7 cellular contexts compared by ENCODE assay signal in the genomic region with DNA sequence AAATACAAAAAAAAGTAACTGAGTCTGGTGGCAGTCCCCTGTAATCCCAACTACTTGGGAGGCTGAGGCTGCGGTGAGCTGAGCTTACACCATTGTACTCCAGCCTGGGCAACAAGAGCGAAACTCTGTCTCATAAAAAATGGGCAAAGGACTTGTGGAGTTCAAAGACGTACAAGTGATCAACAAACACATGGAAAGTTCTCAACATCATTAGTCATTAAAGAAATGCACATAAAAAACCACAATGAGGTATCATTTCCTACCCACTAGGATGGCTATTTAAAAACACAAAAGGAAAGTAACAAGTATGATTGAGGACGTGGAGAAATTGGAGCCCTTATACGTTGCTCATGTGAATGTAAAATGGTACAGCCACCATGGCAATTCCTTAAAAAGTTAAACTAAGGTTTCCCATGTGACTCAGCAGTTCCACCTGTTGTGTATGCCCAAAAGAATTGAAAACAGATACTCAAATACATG. TPM values are rescaled to one million over a fixed set of nuclear protein-coding genes. Genes with fewer than 3 reads are reported as not detected.
DNase-seq lines count a peak whose midpoint lies in the region; ATAC-seq and TF ChIP-seq lines count a peak whose summit lies in the region.

No MANE protein-coding gene starts in this region.

- peak overlapping the region; percentile 75 for H3K27ac Mint-ChIP-seq in activated naive CD8-positive, alpha-beta T cell treated with anti-CD3 and anti-CD28 coated beads for 36 hours

- H3K9me3 Mint-ChIP-seq in activated naive CD8-positive, alpha-beta T cell treated with anti-CD3 and anti-CD28 coated beads for 36 hours, result peaks cover 5% of the 10 kb centered on the region

- H4K20me1 ChIP-seq in osteoblast (ENCODE audit: insufficient read depth, low read length), result peaks cover 49% of the 10 kb centered on the region

- DNase-seq in GM06990 (ENCODE audit: extremely low read depth, insufficient read length), result peak; percentile 21
- peak; percentile 37 for DNase-seq in activated naive CD8-positive, alpha-beta T cell treated with anti-CD3 and anti-CD28 coated beads for 36 hours
- no peak for DNase-seq in osteoblast (ENCODE audit: insufficient read length, low spot score, missing footprints)
- DNase-seq in KG1 (lab: John Stamatoyannopoulos, UW), result no peak
- DNase-seq in NCI-H2029 (lab: John Stamatoyannopoulos, UW), result no peak
- no peak for DNase-seq in stomach

- H2AFZ ChIP-seq in osteoblast (ENCODE audit: low read length), result no peak overlapping the region

- H3K27me3 Mint-ChIP-seq in activated naive CD8-positive, alpha-beta T cell treated with anti-CD3 and anti-CD28 coated beads for 36 hours, result no peaks in the 10 kb centered on the region

- H3K4me3 Mint-ChIP-seq in activated naive CD8-positive, alpha-beta T cell treated with anti-CD3 and anti-CD28 coated beads for 36 hours, result no peak overlapping the region

- H3K4me1 ChIP-seq in osteoblast (ENCODE audit: insufficient read depth, low read length) (peaks cover 13% of the 10 kb centered on the region), stomach (peaks cover 0 to 60% (median 13%) of the 10 kb centered on the region in 4 donors)

- ATAC-seq in HG03196 (IDR thresholded peaks at IDR 0.05; ENCODE audit: unreplicated experiment), result peak; percentile 69

- TF ChIP-seq EP300 in stomach (IDR thresholded peaks at IDR 0.05), result no peak

- H3K4me3 ChIP-seq in GM06990 (replicated peaks; ENCODE audit: low read depth, low read length), result no peak overlapping the region
- H3K4me3 ChIP-seq in osteoblast (ENCODE audit: insufficient read depth, low read length), result peak overlapping the region; percentile 1
- no peak overlapping the region for H3K4me3 ChIP-seq in stomach

- peak overlapping the region; percentile 66 for H3K4me2 ChIP-seq in osteoblast (ENCODE audit: insufficient read depth, low read length)

- TF ChIP-seq CTCF in GM06990 (IDR thresholded peaks at IDR 0.05; ENCODE audit: insufficient read depth, low read length, poor library complexity, severe bottlenecking), result no peak
- no peak for TF ChIP-seq CTCF in osteoblast (IDR thresholded peaks at IDR 0.05; ENCODE audit: extremely low read depth, low read depth, low read length)
- no peak for TF ChIP-seq CTCF in stomach (IDR thresholded peaks at IDR 0.05)

- intact Hi-C loops in stomach (cut with DNase I; ENCODE audit: low total_unique reads), result no loop called here

- no peak for TF ChIP-seq POLR2A in stomach (IDR thresholded peaks at IDR 0.05)

- H3K36me3 Mint-ChIP-seq in activated naive CD8-positive, alpha-beta T cell treated with anti-CD3 and anti-CD28 coated beads for 36 hours, result peaks cover 28% of the 10 kb centered on the region

- peaks cover 92% of the 10 kb centered on the region for H3K79me2 ChIP-seq in osteoblast (ENCODE audit: insufficient read depth, low read length)

- H3K27me3 ChIP-seq in GM06990 (replicated peaks; ENCODE audit: control insufficient read depth, insufficient read depth, low read length) (no peaks in the 10 kb centered on the region), osteoblast (ENCODE audit: insufficient read depth, low read length) (no peaks in the 10 kb centered on the region), stomach (no peaks in the 10 kb centered on the region)

- 70 to 87% (median 84%) methylated on average over 5 of the region's 5 CpGs for WGBS in stomach, 5 donors

- H3K27ac ChIP-seq in osteoblast (ENCODE audit: low read depth, low read length), result peak overlapping the region; percentile 75
- peak overlapping the region in 1 of 5 donors; percentile 12 for H3K27ac ChIP-seq in stomach

- H3K36me3 ChIP-seq in GM06990 (ENCODE audit: control insufficient read depth, insufficient read depth, low read length) (no peaks in the 10 kb centered on the region; the same call in 1 of the 2 replicates), osteoblast (ENCODE audit: insufficient read depth, low read length) (peaks cover 5% of the 10 kb centered on the region), stomach (peaks cover 0 to 17% (median 10%) of the 10 kb centered on the region in 4 donors)

- peaks cover 32% of the 10 kb centered on the region for H3K4me1 Mint-ChIP-seq in activated naive CD8-positive, alpha-beta T cell treated with anti-CD3 and anti-CD28 coated beads for 36 hours

- H3K9me3 ChIP-seq in osteoblast (ENCODE audit: low read depth, low read length) (no peaks in the 10 kb centered on the region), stomach (no peaks in the 10 kb centered on the region)

RNA-seq across cellular contexts. Expression of a gene that starts 52.3 kb away (rescaled TPM):
- 100 to 1,000 TPM; 106 to 109 TPM for total RNA-seq in activated naive CD8-positive, alpha-beta T cell treated with anti-CD3 and anti-CD28 coated beads for 36 hours
- total RNA-seq in osteoblast (128 and 151 TPM in 2 replicates), stomach (100 to 1,000 TPM in 3 of 5 donors, 10 to 100 TPM in 2; 22.2 to 591 (median 106) TPM)
- 10 to 100 TPM; 39.3 to 60.8 (median 60.2) TPM for polyA plus RNA-seq in stomach

Comparison
In these comparisons a context has a peak if more than half of its experiments do, and no peak if none do; other contexts are left out.
1. DNase-seq: peak in GM06990 (single experiment) and activated naive CD8-positive, alpha-beta T cell treated with anti-CD3 and anti-CD28 coated beads for 36 hours (single experiment); none in osteoblast (single experiment), KG1 (single experiment), NCI-H2029 (single experiment) and stomach (single experiment).